Comparison of ENCODE assay signal across 31 cellular contexts in the genomic region with DNA sequence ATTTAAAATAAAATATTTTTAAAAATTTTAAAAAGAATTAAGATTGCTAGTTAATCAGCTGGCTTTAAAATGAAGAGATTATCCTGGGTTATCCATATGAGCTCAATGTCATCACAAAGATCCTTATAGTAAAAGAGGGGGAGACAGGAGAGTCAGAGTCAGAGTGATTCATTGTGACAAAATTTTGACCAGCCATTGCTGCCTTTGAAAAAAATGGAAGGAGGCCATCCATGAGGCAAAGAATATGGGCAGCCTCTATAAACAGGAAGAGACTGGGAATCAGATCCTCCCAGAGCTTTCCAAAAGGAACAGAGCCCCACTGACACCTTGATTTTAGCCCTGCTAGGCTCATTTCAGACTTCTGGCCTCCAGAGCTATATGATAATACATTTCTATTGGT. TPM values are rescaled to one million over a fixed set of nuclear protein-coding genes. Genes with fewer than 3 reads are reported as not detected.
"Had no signal": no experiment of that assay in that cellular context is flagged by ENCODE, and none has a peak within 500 bp of the region (broad histone marks: within the 10 kb centered on the region; RNA-seq: fewer than 3 reads in every experiment).

No MANE protein-coding gene starts in this region.

- H3K36me3 ChIP-seq: esophagus squamous epithelium, lower lobe of right lung, neutrophil, ovary, right lobe of liver, thyroid gland, upper lobe of left lung, vagina had no signal

- H3K4me3 ChIP-seq: esophagus squamous epithelium, lower lobe of right lung, mucosa of descending colon, ovary, right lobe of liver, thyroid gland, upper lobe of left lung, vagina had no signal

- H3K9me3 ChIP-seq: esophagus squamous epithelium, lower lobe of right lung, mucosa of descending colon, neutrophil, ovary, right lobe of liver, thyroid gland, upper lobe of left lung, vagina had no signal

- H3K27me3 ChIP-seq: esophagus squamous epithelium, neutrophil, ovary, right lobe of liver, thyroid gland, upper lobe of left lung, vagina had no signal

- DNase-seq: activated CD4-positive, alpha-beta memory T cell treated with anti-CD3 and anti-CD28 coated beads, Interleukin-2, amount 10 ng/mL, durations not matched to agents 7 days and 5 days; activated CD4-positive, alpha-beta T cell treated with anti-CD3 and anti-CD28 coated beads for 1 hour; activated CD4-positive, alpha-beta T cell treated with anti-CD3 and anti-CD28 coated beads, Interleukin-2, amount 10 ng/mL, durations not matched to agents 7 days and 5 days; activated gamma-delta T cell treated with Interleukin-2 at 50 U/mL for 16 hours; activated naive CD4-positive, alpha-beta T cell treated with anti-CD3 and anti-CD28 coated beads, Interleukin-2, amount 50 U/mL, for 16 hours; activated T-cell treated with anti-CD3 and anti-CD28 coated beads, Interleukin-2, amount 50 U/mL, for 4 hours; amygdala; effector CD8-positive, alpha-beta T cell; esophagus squamous epithelium; head of caudate nucleus; hippocampal formation; lower lobe of right lung; mesendoderm; mucosa of descending colon; ovary; right lobe of liver; stimulated activated CD4-positive, alpha-beta T cell treated with anti-CD3 and anti-CD28 coated beads, Interleukin-4, amount 100 ng/mL, for 1 hour; T-helper 9 cell; thyroid gland; upper lobe of left lung had no signal

- H3K9me3 Mint-ChIP-seq: activated CD4-positive, alpha-beta memory T cell treated with anti-CD3 and anti-CD28 coated beads, Interleukin-2, amount 10 ng/mL, durations not matched to agents 7 days and 5 days; activated CD4-positive, alpha-beta T cell treated with anti-CD3 and anti-CD28 coated beads, Interleukin-2, amount 10 ng/mL, durations not matched to agents 7 days and 5 days; activated T-cell treated with anti-CD3 and anti-CD28 coated beads, Interleukin-2, amount 50 U/mL, for 4 hours; activated T-helper 17 cell treated with anti-CD3 and anti-CD28 coated beads, Interleukin-2, amount 50 U/mL, for 72 hours; central memory CD8-positive, alpha-beta T cell; dendritic cell treated with granulocyte-macrophage colony-stimulating factor and Interleukin-4, amounts not matched to agents 40 ng/mL and 50 ng/mL, for 4 days; nephron; stimulated activated naive CD8-positive, alpha-beta T cell treated with anti-CD3 and anti-CD28 coated beads, Interleukin-15, Interleukin-2, amounts not matched to agents 100 ng/mL and 50 ng/mL, for 24 hours; WTC11 had no signal

- H3K4me1 Mint-ChIP-seq: activated T-helper 17 cell treated with anti-CD3 and anti-CD28 coated beads, Interleukin-2, amount 50 U/mL, for 72 hours; central memory CD8-positive, alpha-beta T cell; WTC11 had no signal

- H3K27me3 Mint-ChIP-seq: activated CD4-positive, alpha-beta memory T cell treated with anti-CD3 and anti-CD28 coated beads, Interleukin-2, amount 10 ng/mL, durations not matched to agents 7 days and 5 days; activated CD4-positive, alpha-beta T cell treated with anti-CD3 and anti-CD28 coated beads, Interleukin-2, amount 10 ng/mL, durations not matched to agents 7 days and 5 days; activated T-helper 17 cell treated with anti-CD3 and anti-CD28 coated beads, Interleukin-2, amount 50 U/mL, for 72 hours; dendritic cell treated with granulocyte-macrophage colony-stimulating factor and Interleukin-4, amounts not matched to agents 40 ng/mL and 50 ng/mL, for 4 days; stimulated activated naive CD8-positive, alpha-beta T cell treated with anti-CD3 and anti-CD28 coated beads, Interleukin-15, Interleukin-2, amounts not matched to agents 100 ng/mL and 50 ng/mL, for 24 hours had no signal

- ATAC-seq: activated T-cell treated with anti-CD3 and anti-CD28 coated beads, Interleukin-2, amount 50 U/mL, for 4 hours; activated T-helper 17 cell treated with anti-CD3 and anti-CD28 coated beads, Interleukin-2, amount 50 U/mL, for 72 hours; lower lobe of right lung; mucosa of descending colon; right lobe of liver; WTC11 had no signal

- H3K36me3 Mint-ChIP-seq: WTC11 had no signal

- H3K4me1 ChIP-seq: esophagus squamous epithelium, right lobe of liver, thyroid gland, upper lobe of left lung, vagina had no signal

- H3K4me3 Mint-ChIP-seq: activated CD4-positive, alpha-beta memory T cell treated with anti-CD3 and anti-CD28 coated beads, Interleukin-2, amount 10 ng/mL, durations not matched to agents 7 days and 5 days; activated CD4-positive, alpha-beta T cell treated with anti-CD3 and anti-CD28 coated beads, Interleukin-2, amount 10 ng/mL, durations not matched to agents 7 days and 5 days; activated T-cell treated with anti-CD3 and anti-CD28 coated beads, Interleukin-2, amount 50 U/mL, for 4 hours; activated T-helper 17 cell treated with anti-CD3 and anti-CD28 coated beads, Interleukin-2, amount 50 U/mL, for 72 hours; central memory CD8-positive, alpha-beta T cell; dendritic cell treated with granulocyte-macrophage colony-stimulating factor and Interleukin-4, amounts not matched to agents 40 ng/mL and 50 ng/mL, for 4 days; nephron; stimulated activated naive CD8-positive, alpha-beta T cell treated with anti-CD3 and anti-CD28 coated beads, Interleukin-15, Interleukin-2, amounts not matched to agents 100 ng/mL and 50 ng/mL, for 24 hours; T-helper 1 cell treated with Interleukin-12 subunit alpha and Interleukin-12 subunit beta and Interleukin-4 antibody, amounts not matched to agents 30 μg/mL and 1 μg/mL, for 36 hours; WTC11 had no signal

- H3K27ac Mint-ChIP-seq: activated CD4-positive, alpha-beta memory T cell treated with anti-CD3 and anti-CD28 coated beads, Interleukin-2, amount 10 ng/mL, durations not matched to agents 7 days and 5 days; activated CD4-positive, alpha-beta T cell treated with anti-CD3 and anti-CD28 coated beads, Interleukin-2, amount 10 ng/mL, durations not matched to agents 7 days and 5 days; activated T-helper 17 cell treated with anti-CD3 and anti-CD28 coated beads, Interleukin-2, amount 50 U/mL, for 72 hours; dendritic cell treated with granulocyte-macrophage colony-stimulating factor and Interleukin-4, amounts not matched to agents 40 ng/mL and 50 ng/mL, for 4 days; nephron; progenitor cell of endocrine pancreas; stimulated activated naive CD8-positive, alpha-beta T cell treated with anti-CD3 and anti-CD28 coated beads, Interleukin-15, Interleukin-2, amounts not matched to agents 100 ng/mL and 50 ng/mL, for 24 hours; T-helper 1 cell treated with Interleukin-12 subunit alpha and Interleukin-12 subunit beta and Interleukin-4 antibody, amounts not matched to agents 30 μg/mL and 1 μg/mL, for 36 hours; WTC11 had no signal

RNA-seq across cellular contexts. Expression of a gene that starts 9.3 kb away (rescaled TPM):
- total RNA-seq: activated CD4-positive, alpha-beta memory T cell treated with anti-CD3 and anti-CD28 coated beads, Interleukin-2, amount 10 ng/mL, durations not matched to agents 7 days and 5 days; activated CD4-positive, alpha-beta T cell treated with anti-CD3 and anti-CD28 coated beads, Interleukin-2, amount 10 ng/mL, durations not matched to agents 7 days and 5 days; bronchial epithelial cell had no signal
